In the genomic region with DNA sequence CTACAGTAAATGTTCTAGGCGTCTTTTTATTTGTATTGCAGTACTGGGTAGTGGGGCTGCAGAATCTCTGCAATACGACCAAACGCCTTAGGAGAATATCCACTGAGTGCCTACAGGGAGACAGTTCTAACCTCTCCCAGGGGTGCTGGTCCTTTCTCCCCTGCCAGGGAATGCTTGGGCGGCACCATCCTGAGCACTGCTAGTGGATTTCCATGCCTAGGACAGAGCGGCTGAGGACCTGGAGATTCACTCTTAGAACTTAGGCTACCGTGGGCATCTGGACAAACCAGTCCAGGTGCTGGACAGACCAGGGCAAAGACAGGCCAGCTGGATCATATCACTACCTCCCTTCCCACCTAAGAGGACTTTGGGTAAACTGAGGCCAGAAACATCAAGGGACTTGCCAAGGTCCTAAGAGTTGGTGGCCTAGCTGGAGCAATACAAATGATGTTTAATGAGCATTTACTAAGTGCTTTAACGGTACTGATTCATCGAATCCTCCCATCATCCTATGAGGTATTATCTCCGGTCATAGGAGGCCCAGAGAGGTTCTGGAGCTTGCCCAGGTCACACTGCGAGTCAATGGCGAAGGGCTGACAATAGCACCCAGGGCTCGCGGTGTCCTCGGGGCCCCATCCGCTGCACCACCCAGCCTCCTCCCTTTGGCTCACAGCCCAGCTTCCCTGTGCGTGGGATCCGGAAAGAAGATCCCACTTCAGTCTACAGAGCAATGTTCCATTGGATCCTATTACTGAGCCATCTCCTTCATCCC, we compare ENCODE assay signal across 8 cellular contexts. TPM values are rescaled to one million over a fixed set of nuclear protein-coding genes. Genes with fewer than 3 reads are reported as not detected.
DNase-seq lines count a peak whose midpoint lies in the region; ATAC-seq and TF ChIP-seq lines count a peak whose summit lies in the region.

No MANE protein-coding gene starts in this region.

- H3K36me3 ChIP-seq in liver (ENCODE audit: control insufficient read depth in 4 of 4, insufficient read depth in 3 of 4, low read depth in 1 of 4, low read length in 3 of 4) (peaks cover 0 to 2% (median 0%) of the 10 kb centered on the region in 4 donors), thyroid gland (peaks cover 0 to 7% of the 10 kb centered on the region in 2 donors)

- H3K4me3 ChIP-seq in liver (ENCODE audit: low read depth in 1 of 3, low read length in 3 of 3) (peak overlapping the region; percentile 23 to 79 (median 59)), thyroid gland (replicated peaks in 1 of 3) (peak overlapping the region in 2 of 3 donors; percentile 22 to 48)

- peaks cover 6% of the 10 kb centered on the region for H3K4me1 Mint-ChIP-seq in activated naive CD4-positive, alpha-beta T cell treated with anti-CD3 and anti-CD28 coated beads for 36 hours (ENCODE audit: low read depth)

- TF ChIP-seq CTCF in liver (IDR thresholded peaks at IDR 0.05; ENCODE audit: low read depth, low read length, missing input control) (no peak), thyroid gland (IDR thresholded peaks at IDR 0.05) (no peak)

- H3K27me3 ChIP-seq in liver (ENCODE audit: control insufficient read depth in 4 of 4, insufficient read depth in 4 of 4, low read length in 3 of 4) (no peaks in the 10 kb centered on the region), thyroid gland (no peaks in the 10 kb centered on the region)

- CTCF ChIA-PET in activated naive CD4-positive, alpha-beta T cell treated with anti-CD3 and anti-CD28 coated beads for 36 hours (lab: Charles Lee) = interaction anchor here (0.6 kb wide), 1 partner anchor 109 kb away, joined by 4 read pairs; no protein-coding TSS in a partner anchor

- H3K27ac ChIP-seq in caudate nucleus (ENCODE audit: low read depth, low read length) = peak overlapping the region; percentile 36
- H3K27ac ChIP-seq in liver (ENCODE audit: low read depth in 1 of 2, low read length in 2 of 2) = peak overlapping the region in 1 of 2 donors; percentile 60
- H3K27ac ChIP-seq in thyroid gland = peak overlapping the region in 1 of 3 donors; percentile 60

- no peak for TF ChIP-seq POLR2A in thyroid gland (IDR thresholded peaks at IDR 0.05)

- ATAC-seq in HG03025 (IDR thresholded peaks at IDR 0.05; ENCODE audit: low FRiP score, unreplicated experiment) = no peak

- no peaks in the 10 kb centered on the region for H3K9me3 Mint-ChIP-seq in activated naive CD4-positive, alpha-beta T cell treated with anti-CD3 and anti-CD28 coated beads for 36 hours

- H3K4me3 Mint-ChIP-seq in activated naive CD4-positive, alpha-beta T cell treated with anti-CD3 and anti-CD28 coated beads for 36 hours = peak overlapping the region; percentile 85

- WGBS in liver = 61% methylated on average over 17 of the region's 17 CpGs
- 55 to 57% methylated on average over 16 to 17 of the region's 17 CpGs for WGBS in thyroid gland, 2 donors

- H3K27me3 Mint-ChIP-seq in activated naive CD4-positive, alpha-beta T cell treated with anti-CD3 and anti-CD28 coated beads for 36 hours (ENCODE audit: low read depth) = no peaks in the 10 kb centered on the region

- TF ChIP-seq RAD21 in liver (IDR thresholded peaks at IDR 0.05) = no peak

- intact Hi-C loops in activated naive CD4-positive, alpha-beta T cell treated with anti-CD3 and anti-CD28 coated beads for 36 hours (cut with micrococcal nuclease) = loop anchor here (2.0 to 5.0 kb wide), 2 partner anchors 235 to 300 kb away; partner anchors contain the start of gene GP5
- intact Hi-C loops in thyroid gland (cut with DNase I) = no loop called here

- no peaks in the 10 kb centered on the region for H3K36me3 Mint-ChIP-seq in activated naive CD4-positive, alpha-beta T cell treated with anti-CD3 and anti-CD28 coated beads for 36 hours (ENCODE audit: low read depth)

- H3K27ac Mint-ChIP-seq in activated naive CD4-positive, alpha-beta T cell treated with anti-CD3 and anti-CD28 coated beads for 36 hours = peak overlapping the region; percentile 53

- DNase-seq in activated naive CD4-positive, alpha-beta T cell treated with anti-CD3 and anti-CD28 coated beads for 36 hours = peak; percentile 10
- DNase-seq in activated naive CD4-positive, alpha-beta T cell (lab: John Stamatoyannopoulos, UW) = no peak
- DNase-seq in NCI-H226 (peak; percentile 22), caudate nucleus (lab: John Stamatoyannopoulos, UW) (peak in 14 of 61 donors; percentile 12 to 65 (median 28)), thyroid gland (peak; percentile 25 to 29), GOT3 (lab: John Stamatoyannopoulos, UW) (no peak)

- H3K9ac ChIP-seq in liver (ENCODE audit: low read depth in 1 of 2, low read length in 2 of 2) = no peak overlapping the region

- H3K4me1 ChIP-seq in liver (ENCODE audit: control insufficient read depth in 4 of 4, insufficient read depth in 4 of 4, low read length in 3 of 4) = peaks cover 2 to 12% (median 5%) of the 10 kb centered on the region in 4 donors
- H3K4me1 ChIP-seq in thyroid gland = no peaks in the 10 kb centered on the region

- H3K9me3 ChIP-seq in liver (ENCODE audit: control insufficient read depth in 4 of 4, low read length in 3 of 4) = no peaks in the 10 kb centered on the region
- no peaks in the 10 kb centered on the region for H3K9me3 ChIP-seq in thyroid gland

TF ChIP-seq in liver, 16 proteins besides CTCF, POLR2A, EP300 and RAD21:
- TF ChIP-seq SP1 (IDR thresholded peaks at IDR 0.05) (no peak), EGR1 (IDR thresholded peaks at IDR 0.05; ENCODE audit: low read depth in 2 of 2) (no peak), NR2F2 (IDR thresholded peaks at IDR 0.05) (no peak), GABPA (IDR thresholded peaks at IDR 0.05 in 1 of 2, conservative IDR thresholded peaks at IDR 0.05 in 1 of 2) (no peak), ZBTB33 (IDR thresholded peaks at IDR 0.05) (no peak), RXRA (IDR thresholded peaks at IDR 0.05) (no peak), TAF1 (conservative IDR thresholded peaks at IDR 0.05) (no peak), MAX (IDR thresholded peaks at IDR 0.05) (no peak), JUND (IDR thresholded peaks at IDR 0.05) (no peak), HNF4G (IDR thresholded peaks at IDR 0.05) (no peak), HNF4A (conservative IDR thresholded peaks at IDR 0.05) (no peak)
- TF ChIP-seq, protein P1, sequence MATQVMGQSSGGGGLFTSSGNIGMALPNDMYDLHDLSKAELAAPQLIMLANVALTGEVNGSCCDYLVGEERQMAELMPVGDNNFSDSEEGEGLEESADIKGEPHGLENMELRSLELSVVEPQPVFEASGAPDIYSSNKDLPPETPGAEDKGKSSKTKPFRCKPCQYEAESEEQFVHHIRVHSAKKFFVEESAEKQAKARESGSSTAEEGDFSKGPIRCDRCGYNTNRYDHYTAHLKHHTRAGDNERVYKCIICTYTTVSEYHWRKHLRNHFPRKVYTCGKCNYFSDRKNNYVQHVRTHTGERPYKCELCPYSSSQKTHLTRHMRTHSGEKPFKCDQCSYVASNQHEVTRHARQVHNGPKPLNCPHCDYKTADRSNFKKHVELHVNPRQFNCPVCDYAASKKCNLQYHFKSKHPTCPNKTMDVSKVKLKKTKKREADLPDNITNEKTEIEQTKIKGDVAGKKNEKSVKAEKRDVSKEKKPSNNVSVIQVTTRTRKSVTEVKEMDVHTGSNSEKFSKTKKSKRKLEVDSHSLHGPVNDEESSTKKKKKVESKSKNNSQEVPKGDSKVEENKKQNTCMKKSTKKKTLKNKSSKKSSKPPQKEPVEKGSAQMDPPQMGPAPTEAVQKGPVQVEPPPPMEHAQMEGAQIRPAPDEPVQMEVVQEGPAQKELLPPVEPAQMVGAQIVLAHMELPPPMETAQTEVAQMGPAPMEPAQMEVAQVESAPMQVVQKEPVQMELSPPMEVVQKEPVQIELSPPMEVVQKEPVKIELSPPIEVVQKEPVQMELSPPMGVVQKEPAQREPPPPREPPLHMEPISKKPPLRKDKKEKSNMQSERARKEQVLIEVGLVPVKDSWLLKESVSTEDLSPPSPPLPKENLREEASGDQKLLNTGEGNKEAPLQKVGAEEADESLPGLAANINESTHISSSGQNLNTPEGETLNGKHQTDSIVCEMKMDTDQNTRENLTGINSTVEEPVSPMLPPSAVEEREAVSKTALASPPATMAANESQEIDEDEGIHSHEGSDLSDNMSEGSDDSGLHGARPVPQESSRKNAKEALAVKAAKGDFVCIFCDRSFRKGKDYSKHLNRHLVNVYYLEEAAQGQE (IDR thresholded peaks at IDR 0.05) = no peak
- TF ChIP-seq, protein P2, sequence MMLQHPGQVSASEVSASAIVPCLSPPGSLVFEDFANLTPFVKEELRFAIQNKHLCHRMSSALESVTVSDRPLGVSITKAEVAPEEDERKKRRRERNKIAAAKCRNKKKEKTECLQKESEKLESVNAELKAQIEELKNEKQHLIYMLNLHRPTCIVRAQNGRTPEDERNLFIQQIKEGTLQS (IDR thresholded peaks at IDR 0.05) = no peak

RNA-seq across cellular contexts. Expression of gene TMEM44, which starts 0.8 kb away (rescaled TPM):
- total RNA-seq in activated naive CD4-positive, alpha-beta T cell treated with anti-CD3 and anti-CD28 coated beads for 36 hours = 1 to 10 TPM in 1 of 2 experiments, under 1 TPM in 1; 0.93 to 1.7 TPM
- 1 to 10 TPM; 3.4 to 5.0 TPM for total RNA-seq in liver
- 1 to 10 TPM; 1.8 to 3.0 TPM for polyA plus RNA-seq in liver
- 10 to 100 TPM in 2 of 4 donors, 1 to 10 TPM in 2; 6.3 to 11.0 (median 9.7) TPM for total RNA-seq in thyroid gland

RNA-seq across cellular contexts. Expression of gene LSG1, which starts 39.6 kb away (rescaled TPM):
- 10 to 100 TPM; 26.4 to 27.0 TPM for total RNA-seq in activated naive CD4-positive, alpha-beta T cell treated with anti-CD3 and anti-CD28 coated beads for 36 hours
- 10 to 100 TPM; 21.3 to 38.5 TPM for total RNA-seq in liver
- polyA plus RNA-seq in liver = 10 to 100 TPM; 13.6 to 22.8 TPM
- total RNA-seq in thyroid gland = 10 to 100 TPM; 34.8 to 60.3 (median 49.7) TPM

RNA-seq across cellular contexts. Expression of gene FAM43A, which starts 53.3 kb away (rescaled TPM):
- 1 to 10 TPM; 1.4 to 1.6 TPM for total RNA-seq in activated naive CD4-positive, alpha-beta T cell treated with anti-CD3 and anti-CD28 coated beads for 36 hours
- total RNA-seq in liver (1 to 10 TPM; 3.0 to 3.7 TPM), thyroid gland (10 to 100 TPM; 16.8 to 33.9 (median 22.4) TPM)
- 1 to 10 TPM in 1 of 2 donors, under 1 TPM in 1; 0.83 to 4.9 TPM for polyA plus RNA-seq in liver

Comparison
In these comparisons a context has a peak if more than half of its experiments do, and no peak if none do; other contexts are left out.
1. DNase-seq: peak in activated naive CD4-positive, alpha-beta T cell treated with anti-CD3 and anti-CD28 coated beads for 36 hours (single experiment), NCI-H226 (single experiment) and thyroid gland (2 of 2); none in activated naive CD4-positive, alpha-beta T cell (0 of 4) and GOT3 (single experiment).